ENCODE assay signal across 19 cellular contexts in the genomic region with DNA sequence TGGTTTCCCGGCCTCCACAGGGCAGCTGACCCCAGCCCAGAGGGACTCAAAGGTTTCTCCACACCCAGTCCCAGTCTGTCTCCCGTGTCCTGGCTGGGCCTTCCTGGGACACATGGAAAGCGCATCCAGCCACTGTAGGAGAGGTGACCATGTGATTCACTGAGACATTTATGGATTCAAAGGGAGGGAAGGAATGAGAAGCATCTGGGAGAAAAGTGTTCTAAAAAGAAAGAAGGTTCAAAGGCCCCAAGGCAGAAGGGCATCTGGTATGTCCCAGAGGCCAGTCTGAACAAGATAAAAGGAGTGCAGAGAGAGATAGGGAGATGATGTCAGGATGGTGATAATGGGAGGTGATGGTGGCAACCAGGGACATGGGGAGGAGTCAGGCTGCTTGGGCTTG. TPM values are rescaled to one million over a fixed set of nuclear protein-coding genes. Genes with fewer than 3 reads are reported as not detected.
DNase-seq lines count a peak whose midpoint lies in the region; ATAC-seq and TF ChIP-seq lines count a peak whose summit lies in the region.
"Had no signal": no experiment of that assay in that cellular context is flagged by ENCODE, and none has a peak within 500 bp of the region (broad histone marks: within the 10 kb centered on the region; RNA-seq: fewer than 3 reads in every experiment).

No MANE protein-coding gene starts in this region.

- H3K9ac ChIP-seq in trophoblast cell (ENCODE audit: low read length), result no peak overlapping the region
- H3K9ac ChIP-seq: BLaER1 had no signal

- H2BK12ac ChIP-seq in trophoblast cell (ENCODE audit: low read length), result no peak overlapping the region

- H4K12ac ChIP-seq in trophoblast cell (ENCODE audit: low read depth, low read length), result no peak overlapping the region

- peak; percentile 26 for ATAC-seq in left colon
- ATAC-seq in activated naive CD8-positive, alpha-beta T cell treated with anti-CD3 and anti-CD28 coated beads, Interleukin-2, amount 50 U/mL, for 24 hours, result no peak
- no peak for ATAC-seq in HG03520 (IDR thresholded peaks at IDR 0.05; ENCODE audit: unreplicated experiment)
- ATAC-seq: GM23338 had no signal

- peaks cover 2% of the 10 kb centered on the region for H3K4me1 Mint-ChIP-seq in activated naive CD8-positive, alpha-beta T cell treated with anti-CD3 and anti-CD28 coated beads, Interleukin-2, amount 50 U/mL, for 24 hours
- H3K4me1 Mint-ChIP-seq: GM23338 had no signal

- no peak overlapping the region for H3K18ac ChIP-seq in trophoblast cell (ENCODE audit: low read length)

- H3K27me3 Mint-ChIP-seq in activated naive CD8-positive, alpha-beta T cell treated with anti-CD3 and anti-CD28 coated beads, Interleukin-2, amount 50 U/mL, for 24 hours, result peaks cover 3% of the 10 kb centered on the region

- H3K4me1 ChIP-seq in trophoblast cell (ENCODE audit: control insufficient read depth in 1 of 2, insufficient read depth in 2 of 2, low read length in 2 of 2), result peaks cover 6 to 21% of the 10 kb centered on the region in 2 experiments

- no CpG with 5 or more reads among the region's 3 CpGs for WGBS in trophoblast cell (ENCODE audit: extremely low coverage, insufficient coverage, insufficient read length)

- no peak overlapping the region for H3K4ac ChIP-seq in trophoblast cell (ENCODE audit: low read depth, low read length)

- no peak overlapping the region for H3K4me3 ChIP-seq in trophoblast cell (ENCODE audit: low read depth, low read length)
- H3K4me3 ChIP-seq: BLaER1, GM23338 had no signal

- no peak overlapping the region for H2AFZ ChIP-seq in trophoblast cell (ENCODE audit: insufficient read depth, low read length, poor library complexity)
- H2AFZ ChIP-seq: GM23338 had no signal

- H3K27me3 ChIP-seq in trophoblast cell (ENCODE audit: insufficient read depth, low read length), result no peaks in the 10 kb centered on the region
- H3K27me3 ChIP-seq: BLaER1 had no signal

- H3K79me2 ChIP-seq in trophoblast cell (ENCODE audit: control insufficient read depth, insufficient read depth, low read length, poor library complexity), result no peaks in the 10 kb centered on the region

- H3K27ac Mint-ChIP-seq in activated naive CD8-positive, alpha-beta T cell treated with anti-CD3 and anti-CD28 coated beads, Interleukin-2, amount 50 U/mL, for 24 hours, result no peak overlapping the region
- H3K27ac Mint-ChIP-seq: GM23338, HFFc6 had no signal

- no peak overlapping the region for H3K4me3 Mint-ChIP-seq in activated naive CD8-positive, alpha-beta T cell treated with anti-CD3 and anti-CD28 coated beads, Interleukin-2, amount 50 U/mL, for 24 hours
- H3K4me3 Mint-ChIP-seq: CD14-positive monocyte, GM23338, HFFc6 had no signal

- H4K91ac ChIP-seq in trophoblast cell (ENCODE audit: low read depth, low read length), result peak overlapping the region; percentile 36

- no peak overlapping the region for H2BK5ac ChIP-seq in trophoblast cell (ENCODE audit: low read depth, low read length, poor library complexity)

- H3K4me2 ChIP-seq in trophoblast cell (ENCODE audit: low read length), result no peak overlapping the region
- H3K4me2 ChIP-seq: BLaER1, GM23338 had no signal

- no peak overlapping the region for H3K14ac ChIP-seq in trophoblast cell (ENCODE audit: low read length)

- no peak overlapping the region for H4K8ac ChIP-seq in trophoblast cell (ENCODE audit: low read depth, low read length)

- H3K9me3 Mint-ChIP-seq in activated naive CD8-positive, alpha-beta T cell treated with anti-CD3 and anti-CD28 coated beads, Interleukin-2, amount 50 U/mL, for 24 hours, result no peaks in the 10 kb centered on the region
- H3K9me3 Mint-ChIP-seq: CD4-positive, alpha-beta memory T cell; GM23338 had no signal

- TF ChIP-seq POLR2A in erythroblast (IDR thresholded peaks at IDR 0.05; ENCODE audit: low read length), result no peak

- DNase-seq in erythroblast (lab: John Stamatoyannopoulos, UW) (peak; percentile 14 to 66), left colon (no peak), trophoblast cell (peak; percentile 87 to 94), NCI-H2196 (lab: John Stamatoyannopoulos, UW; ENCODE audit: unreplicated experiment) (no peak), LoVo (ENCODE audit: low spot score) (no peak)
- DNase-seq in activated naive CD8-positive, alpha-beta T cell treated with anti-CD3 and anti-CD28 coated beads, Interleukin-2, amount 50 U/mL, for 24 hours, result no peak
- DNase-seq: 8988T; CD4-positive, alpha-beta memory T cell; DMS 273 treated with DMSO at 0.1 percent for 48 hours; DMS53; DND-41; EL; HCEC 1CT; HFFc6 had no signal

- no peak overlapping the region for H2AK5ac ChIP-seq in trophoblast cell (ENCODE audit: low read length)

- peaks cover 15 to 28% of the 10 kb centered on the region in 2 experiments for H3K36me3 ChIP-seq in trophoblast cell (ENCODE audit: control insufficient read depth in 1 of 2, insufficient read depth in 2 of 2, low read length in 2 of 2)
- H3K36me3 ChIP-seq: BLaER1 had no signal

- H3K79me1 ChIP-seq in trophoblast cell (ENCODE audit: low read length), result peaks cover 13% of the 10 kb centered on the region

- peak overlapping the region; percentile 29; the same call in 1 of the 2 replicates for H3K27ac ChIP-seq in 22Rv1
- peak overlapping the region; percentile 53 for H3K27ac ChIP-seq in trophoblast cell (ENCODE audit: low read depth, low read length)
- H3K27ac ChIP-seq: BLaER1 had no signal

- no peak overlapping the region for H3K23ac ChIP-seq in trophoblast cell (ENCODE audit: low read length)

- no peak for TF ChIP-seq CTCF in 22Rv1 (IDR thresholded peaks at IDR 0.05)

- no peak overlapping the region for H2BK120ac ChIP-seq in trophoblast cell (ENCODE audit: insufficient read depth, low read length, poor library complexity)

- H3K9me3 ChIP-seq in trophoblast cell (ENCODE audit: insufficient read depth, low read depth, low read length), result no peaks in the 10 kb centered on the region
- H3K9me3 ChIP-seq: BLaER1 had no signal

- no peaks in the 10 kb centered on the region for H3K36me3 Mint-ChIP-seq in activated naive CD8-positive, alpha-beta T cell treated with anti-CD3 and anti-CD28 coated beads, Interleukin-2, amount 50 U/mL, for 24 hours (ENCODE audit: low read depth)

- intact Hi-C loops in left colon (cut with DNase I, micrococcal nuclease), result no loop called here

RNA-seq across cellular contexts. Expression of a gene that starts 12.3 kb away (rescaled TPM):
- 10 to 100 TPM; 43.6 to 52.0 TPM for total RNA-seq in left colon
- polyA plus RNA-seq in trophoblast cell (2013), result 150 and 156 TPM in 2 replicates

Comparison
In these comparisons a context has a peak if more than half of its experiments do, and no peak if none do; other contexts are left out.
1. DNase-seq: peak in erythroblast (2 of 2) and trophoblast cell (2 of 2); none in left colon (0 of 2), NCI-H2196 (single experiment), LoVo (single experiment) and activated naive CD8-positive, alpha-beta T cell treated with anti-CD3 and anti-CD28 coated beads, Interleukin-2, amount 50 U/mL, for 24 hours (single experiment).